In the genomic region with DNA sequence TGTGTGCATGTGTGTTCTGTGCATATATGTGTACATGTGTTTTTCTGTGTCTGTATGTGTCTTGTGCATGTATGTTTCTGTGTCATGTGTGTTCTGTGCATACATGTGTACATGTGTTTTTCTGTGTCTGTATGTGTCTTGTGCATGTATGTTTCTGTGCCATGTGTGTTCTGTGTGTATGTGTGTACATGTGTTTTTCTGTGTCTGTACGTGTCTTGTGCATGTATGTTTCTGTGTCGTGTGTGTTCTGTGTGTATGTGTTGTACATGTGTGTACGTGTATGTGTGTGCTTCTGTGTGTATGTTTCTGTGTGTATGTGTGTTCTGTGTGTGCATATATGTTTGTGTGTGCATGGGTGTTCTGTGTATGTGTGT, we compare ENCODE assay signal across 1 cellular context.
TF ChIP-seq lines count a peak whose summit lies in the region.

No MANE protein-coding gene starts in this region.

TF ChIP-seq in HepG2, 621 proteins besides CTCF, POLR2A, EP300 and RAD21 (continued from another document):
- no peak for TF ChIP-seq AKNA (CRISPR knock-in tag; IDR thresholded peaks at IDR 0.05; ENCODE audit: borderline replicate concordance)
- TF ChIP-seq FOXM1 (CRISPR knock-in tag; IDR thresholded peaks at IDR 0.05): no peak
- no peak for TF ChIP-seq ZFP41 (CRISPR knock-in tag; IDR thresholded peaks at IDR 0.05; ENCODE audit: borderline replicate concordance)
- no peak for TF ChIP-seq ZNF660 (CRISPR knock-in tag; IDR thresholded peaks at IDR 0.05; ENCODE audit: borderline replicate concordance, low read depth)
- peak; percentile 31; the same call in 1 of the 2 replicates for TF ChIP-seq NONO (IDR thresholded peaks at IDR 0.05)
- TF ChIP-seq NONO (CRISPR knock-in tag; conservative IDR thresholded peaks at IDR 0.05): no peak
- TF ChIP-seq SALL2 (CRISPR knock-in tag; IDR thresholded peaks at IDR 0.05): no peak
- no peak for TF ChIP-seq GTF2F1 (IDR thresholded peaks at IDR 0.05; ENCODE audit: low read length)
- TF ChIP-seq LCORL (IDR thresholded peaks at IDR 0.05): peak; percentile 27; the same call in 1 of the 2 replicates
- no peak for TF ChIP-seq LCORL (CRISPR knock-in tag; IDR thresholded peaks at IDR 0.05)
- no peak for TF ChIP-seq ZNF614 (CRISPR knock-in tag; IDR thresholded peaks at IDR 0.05; ENCODE audit: borderline replicate concordance)
- TF ChIP-seq, protein P1, sequence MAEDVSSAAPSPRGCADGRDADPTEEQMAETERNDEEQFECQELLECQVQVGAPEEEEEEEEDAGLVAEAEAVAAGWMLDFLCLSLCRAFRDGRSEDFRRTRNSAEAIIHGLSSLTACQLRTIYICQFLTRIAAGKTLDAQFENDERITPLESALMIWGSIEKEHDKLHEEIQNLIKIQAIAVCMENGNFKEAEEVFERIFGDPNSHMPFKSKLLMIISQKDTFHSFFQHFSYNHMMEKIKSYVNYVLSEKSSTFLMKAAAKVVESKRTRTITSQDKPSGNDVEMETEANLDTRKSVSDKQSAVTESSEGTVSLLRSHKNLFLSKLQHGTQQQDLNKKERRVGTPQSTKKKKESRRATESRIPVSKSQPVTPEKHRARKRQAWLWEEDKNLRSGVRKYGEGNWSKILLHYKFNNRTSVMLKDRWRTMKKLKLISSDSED (CRISPR knock-in tag; IDR thresholded peaks at IDR 0.05): no peak
- no peak for TF ChIP-seq KLF11 (CRISPR knock-in tag; IDR thresholded peaks at IDR 0.05)
- peak; percentile 67; the same call in 1 of the 2 replicates for TF ChIP-seq SP1 (IDR thresholded peaks at IDR 0.05)
- TF ChIP-seq SP1 (CRISPR knock-in tag; IDR thresholded peaks at IDR 0.05): no peak
- no peak for TF ChIP-seq ZNF143 (CRISPR knock-in tag; IDR thresholded peaks at IDR 0.05)
- no peak for TF ChIP-seq ZNF784 (CRISPR knock-in tag; IDR thresholded peaks at IDR 0.05; ENCODE audit: borderline replicate concordance)
- TF ChIP-seq ATM (IDR thresholded peaks at IDR 0.05; ENCODE audit: borderline replicate concordance): peak; percentile 36; the same call in 1 of the 2 replicates
- no peak for TF ChIP-seq PRMT3 (CRISPR knock-in tag; IDR thresholded peaks at IDR 0.05; ENCODE audit: borderline replicate concordance, low read depth)
- no peak for TF ChIP-seq SAP130 (CRISPR knock-in tag; IDR thresholded peaks at IDR 0.05; ENCODE audit: low read depth)
- TF ChIP-seq ZKSCAN5 (CRISPR knock-in tag; IDR thresholded peaks at IDR 0.05): no peak
- TF ChIP-seq JUNB (CRISPR knock-in tag; IDR thresholded peaks at IDR 0.05; ENCODE audit: borderline replicate concordance): no peak; the same call in 1 of the 2 replicates
- TF ChIP-seq ZNF331 (CRISPR knock-in tag; IDR thresholded peaks at IDR 0.05): no peak
- TF ChIP-seq PHB2 (IDR thresholded peaks at IDR 0.05; ENCODE audit: partially characterized antibody): peak; percentile 96
- no peak for TF ChIP-seq ZSCAN22 (CRISPR knock-in tag; IDR thresholded peaks at IDR 0.05)
- no peak for TF ChIP-seq MAFG (CRISPR knock-in tag; IDR thresholded peaks at IDR 0.05)
- TF ChIP-seq SOX6 (IDR thresholded peaks at IDR 0.05): peak; percentile 74; the same call in 1 of the 2 replicates
- no peak for TF ChIP-seq SOX6 (CRISPR knock-in tag; IDR thresholded peaks at IDR 0.05)
- TF ChIP-seq MAZ (IDR thresholded peaks at IDR 0.05; ENCODE audit: borderline replicate concordance, low read depth, low read length): no peak
- TF ChIP-seq MAZ (CRISPR knock-in tag; IDR thresholded peaks at IDR 0.05; ENCODE audit: low read depth): no peak
- no peak for TF ChIP-seq NFYC (CRISPR knock-in tag; IDR thresholded peaks at IDR 0.05)
- TF ChIP-seq, protein P2, sequence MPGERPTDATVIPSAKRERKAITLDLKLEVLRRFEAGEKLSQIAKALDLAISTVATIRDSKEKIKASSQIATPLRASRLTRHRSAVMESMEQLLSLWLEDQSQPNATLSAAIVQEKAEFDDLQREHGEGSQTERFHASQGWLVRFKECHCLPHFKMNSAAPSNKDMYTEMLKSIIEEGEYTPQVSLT (CRISPR knock-in tag; IDR thresholded peaks at IDR 0.05; ENCODE audit: borderline replicate concordance, low read depth): no peak
- no peak for TF ChIP-seq ZFX (CRISPR knock-in tag; IDR thresholded peaks at IDR 0.05; ENCODE audit: low read depth)
- no peak for TF ChIP-seq FOXC1 (CRISPR knock-in tag; IDR thresholded peaks at IDR 0.05; ENCODE audit: borderline replicate concordance)
- TF ChIP-seq POLR2G (IDR thresholded peaks at IDR 0.05; ENCODE audit: low read depth, low read length): no peak
- TF ChIP-seq HNRNPLL (IDR thresholded peaks at IDR 0.05; ENCODE audit: low read depth, low read length, poor library complexity, severe bottlenecking): no peak
- TF ChIP-seq ZNF580 (CRISPR knock-in tag; IDR thresholded peaks at IDR 0.05; ENCODE audit: borderline replicate concordance, low read depth): no peak
- TF ChIP-seq FOXA1 (IDR thresholded peaks at IDR 0.05): 0 out of 2 replicates have a peak, but pooled peaks have one; percentile 47
- no peak for TF ChIP-seq FOXA1 (CRISPR knock-in tag; IDR thresholded peaks at IDR 0.05)
- peak; percentile 95 for TF ChIP-seq ZNF282 (IDR thresholded peaks at IDR 0.05; ENCODE audit: partially characterized antibody)
- TF ChIP-seq ZKSCAN8 (CRISPR knock-in tag; IDR thresholded peaks at IDR 0.05; ENCODE audit: borderline replicate concordance): no peak
